1 cellular context compared by ENCODE assay signal in the genomic region with DNA sequence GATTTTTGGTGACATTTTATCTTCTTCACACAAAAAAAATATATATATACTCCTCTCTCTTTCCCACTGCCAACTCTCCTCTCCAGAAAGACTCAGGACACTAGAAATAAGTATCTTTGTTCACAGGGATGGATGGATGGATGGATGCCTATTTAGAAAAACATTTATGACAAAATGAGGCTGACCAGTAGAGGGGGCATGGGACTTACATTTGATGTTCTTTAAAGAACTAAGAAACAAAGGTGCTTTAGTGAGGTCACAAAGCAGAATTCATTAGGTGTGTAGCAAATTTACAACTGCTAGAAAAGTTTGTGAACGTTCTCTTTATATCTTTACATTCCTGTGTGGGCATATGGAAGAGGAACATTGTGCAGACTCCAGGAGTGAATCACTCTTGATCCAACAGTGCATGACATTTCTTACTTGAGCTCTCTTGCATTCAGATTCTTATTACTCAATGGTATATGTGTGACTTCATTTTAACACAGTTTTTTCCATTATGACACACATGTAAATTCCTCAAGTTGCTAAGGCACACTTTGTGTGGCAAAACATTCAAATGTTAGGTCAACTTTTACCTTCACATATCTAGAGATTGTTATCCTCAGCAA.
TF ChIP-seq lines count a peak whose summit lies in the region.

No MANE protein-coding gene starts in this region.

TF ChIP-seq in WTC11, 78 proteins besides CTCF, POLR2A, EP300 and RAD21 (continued from another document):
- no peak for TF ChIP-seq SMAD4 (CRISPR knock-in tag; IDR thresholded peaks at IDR 0.05)
- TF ChIP-seq, protein P1, sequence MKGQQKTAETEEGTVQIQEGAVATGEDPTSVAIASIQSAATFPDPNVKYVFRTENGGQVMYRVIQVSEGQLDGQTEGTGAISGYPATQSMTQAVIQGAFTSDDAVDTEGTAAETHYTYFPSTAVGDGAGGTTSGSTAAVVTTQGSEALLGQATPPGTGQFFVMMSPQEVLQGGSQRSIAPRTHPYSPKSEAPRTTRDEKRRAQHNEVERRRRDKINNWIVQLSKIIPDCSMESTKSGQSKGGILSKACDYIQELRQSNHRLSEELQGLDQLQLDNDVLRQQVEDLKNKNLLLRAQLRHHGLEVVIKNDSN (CRISPR knock-in tag; IDR thresholded peaks at IDR 0.05) = no peak
- TF ChIP-seq, protein P2, sequence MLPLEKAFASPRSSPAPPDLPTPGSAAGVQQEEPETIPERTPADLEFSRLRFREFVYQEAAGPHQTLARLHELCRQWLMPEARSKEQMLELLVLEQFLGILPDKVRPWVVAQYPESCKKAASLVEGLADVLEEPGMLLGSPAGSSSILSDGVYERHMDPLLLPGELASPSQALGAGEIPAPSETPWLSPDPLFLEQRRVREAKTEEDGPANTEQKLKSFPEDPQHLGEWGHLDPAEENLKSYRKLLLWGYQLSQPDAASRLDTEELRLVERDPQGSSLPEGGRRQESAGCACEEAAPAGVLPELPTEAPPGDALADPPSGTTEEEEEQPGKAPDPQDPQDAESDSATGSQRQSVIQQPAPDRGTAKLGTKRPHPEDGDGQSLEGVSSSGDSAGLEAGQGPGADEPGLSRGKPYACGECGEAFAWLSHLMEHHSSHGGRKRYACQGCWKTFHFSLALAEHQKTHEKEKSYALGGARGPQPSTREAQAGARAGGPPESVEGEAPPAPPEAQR (CRISPR knock-in tag; IDR thresholded peaks at IDR 0.05) = no peak
- TF ChIP-seq, protein P3, sequence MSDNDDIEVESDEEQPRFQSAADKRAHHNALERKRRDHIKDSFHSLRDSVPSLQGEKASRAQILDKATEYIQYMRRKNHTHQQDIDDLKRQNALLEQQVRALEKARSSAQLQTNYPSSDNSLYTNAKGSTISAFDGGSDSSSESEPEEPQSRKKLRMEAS (CRISPR knock-in tag; IDR thresholded peaks at IDR 0.05) = no peak
- TF ChIP-seq, protein P4, sequence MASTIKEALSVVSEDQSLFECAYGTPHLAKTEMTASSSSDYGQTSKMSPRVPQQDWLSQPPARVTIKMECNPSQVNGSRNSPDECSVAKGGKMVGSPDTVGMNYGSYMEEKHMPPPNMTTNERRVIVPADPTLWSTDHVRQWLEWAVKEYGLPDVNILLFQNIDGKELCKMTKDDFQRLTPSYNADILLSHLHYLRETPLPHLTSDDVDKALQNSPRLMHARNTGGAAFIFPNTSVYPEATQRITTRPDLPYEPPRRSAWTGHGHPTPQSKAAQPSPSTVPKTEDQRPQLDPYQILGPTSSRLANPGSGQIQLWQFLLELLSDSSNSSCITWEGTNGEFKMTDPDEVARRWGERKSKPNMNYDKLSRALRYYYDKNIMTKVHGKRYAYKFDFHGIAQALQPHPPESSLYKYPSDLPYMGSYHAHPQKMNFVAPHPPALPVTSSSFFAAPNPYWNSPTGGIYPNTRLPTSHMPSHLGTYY (CRISPR knock-in tag; IDR thresholded peaks at IDR 0.05) = no peak
- TF ChIP-seq, protein P5, sequence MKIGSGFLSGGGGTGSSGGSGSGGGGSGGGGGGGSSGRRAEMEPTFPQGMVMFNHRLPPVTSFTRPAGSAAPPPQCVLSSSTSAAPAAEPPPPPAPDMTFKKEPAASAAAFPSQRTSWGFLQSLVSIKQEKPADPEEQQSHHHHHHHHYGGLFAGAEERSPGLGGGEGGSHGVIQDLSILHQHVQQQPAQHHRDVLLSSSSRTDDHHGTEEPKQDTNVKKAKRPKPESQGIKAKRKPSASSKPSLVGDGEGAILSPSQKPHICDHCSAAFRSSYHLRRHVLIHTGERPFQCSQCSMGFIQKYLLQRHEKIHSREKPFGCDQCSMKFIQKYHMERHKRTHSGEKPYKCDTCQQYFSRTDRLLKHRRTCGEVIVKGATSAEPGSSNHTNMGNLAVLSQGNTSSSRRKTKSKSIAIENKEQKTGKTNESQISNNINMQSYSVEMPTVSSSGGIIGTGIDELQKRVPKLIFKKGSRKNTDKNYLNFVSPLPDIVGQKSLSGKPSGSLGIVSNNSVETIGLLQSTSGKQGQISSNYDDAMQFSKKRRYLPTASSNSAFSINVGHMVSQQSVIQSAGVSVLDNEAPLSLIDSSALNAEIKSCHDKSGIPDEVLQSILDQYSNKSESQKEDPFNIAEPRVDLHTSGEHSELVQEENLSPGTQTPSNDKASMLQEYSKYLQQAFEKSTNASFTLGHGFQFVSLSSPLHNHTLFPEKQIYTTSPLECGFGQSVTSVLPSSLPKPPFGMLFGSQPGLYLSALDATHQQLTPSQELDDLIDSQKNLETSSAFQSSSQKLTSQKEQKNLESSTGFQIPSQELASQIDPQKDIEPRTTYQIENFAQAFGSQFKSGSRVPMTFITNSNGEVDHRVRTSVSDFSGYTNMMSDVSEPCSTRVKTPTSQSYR (CRISPR knock-in tag; IDR thresholded peaks at IDR 0.05) = no peak
